ENCODE assay signal across 23 cellular contexts in the genomic region with DNA sequence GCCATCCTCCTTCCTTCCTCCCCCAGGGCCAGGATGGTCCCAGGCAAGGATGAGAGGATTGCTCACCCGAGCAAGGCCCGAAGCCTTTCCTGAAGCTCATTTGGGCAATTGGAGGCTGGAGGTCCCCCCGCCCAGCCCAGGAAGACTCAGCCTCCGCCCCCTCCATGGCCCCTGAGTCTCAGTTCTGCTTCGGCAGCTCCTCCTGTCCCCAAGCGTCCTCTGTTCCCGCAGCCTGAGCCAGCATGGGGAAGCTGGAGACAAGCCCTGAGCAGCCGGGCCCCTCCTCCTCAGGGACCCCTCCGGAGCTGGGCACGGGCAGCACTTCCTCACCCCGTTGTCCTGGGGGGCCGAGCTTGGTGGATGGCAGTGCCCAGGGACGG. TPM values are rescaled to one million over a fixed set of nuclear protein-coding genes. Genes with fewer than 3 reads are reported as not detected.
A peak's percentile ranks its signal among the peaks of the same experiment; 100 is the strongest.
DNase-seq lines count a peak whose midpoint lies in the region; ATAC-seq and TF ChIP-seq lines count a peak whose summit lies in the region.
"Had no signal": no experiment of that assay in that cellular context is flagged by ENCODE, and none has a peak within 500 bp of the region (broad histone marks: within the 10 kb centered on the region; RNA-seq: fewer than 3 reads in every experiment).

No MANE protein-coding gene starts in this region.

- H3K9me3 ChIP-seq in CD4-positive, alpha-beta T cell (ENCODE audit: control insufficient read depth, low read length) = no peaks in the 10 kb centered on the region
- H3K9me3 ChIP-seq in NT2/D1 (ENCODE audit: insufficient read depth, low read length) (no peaks in the 10 kb centered on the region), breast epithelium (no peaks in the 10 kb centered on the region), Peyer's patch (no peaks in the 10 kb centered on the region)
- H3K9me3 ChIP-seq: colonic mucosa, left ventricle myocardium inferior, prostate gland, spleen, upper lobe of left lung had no signal

- CTCF ChIA-PET in CD4-positive, alpha-beta T cell (lab: Charles Lee) = interaction anchor here (3.3 kb wide), 1 partner anchor 30 kb away, joined by 24 read pairs; no protein-coding TSS in a partner anchor

- no peak for ATAC-seq in CD4-positive, alpha-beta T cell (ENCODE audit: poor library complexity)
- ATAC-seq in left lobe of liver (no peak), HG02981 (IDR thresholded peaks at IDR 0.05; ENCODE audit: unreplicated experiment) (no peak)

- intact Hi-C loops in CD4-positive, alpha-beta T cell (cut with DNase I, micrococcal nuclease) = no loop called here
- intact Hi-C loops in breast epithelium (cut with DNase I; ENCODE audit: low total_unique reads) = no loop called here

- peak overlapping the region; percentile 54 for H3K4me3 Mint-ChIP-seq in CD4-positive, alpha-beta T cell
- H3K4me3 Mint-ChIP-seq in glutamatergic neuron (ENCODE audit: unreplicated experiment) = no peak overlapping the region
- H3K4me3 Mint-ChIP-seq: GM23338 had no signal

- H3K36me3 ChIP-seq in NT2/D1 (ENCODE audit: insufficient read depth, insufficient read length, low read length) (no peaks in the 10 kb centered on the region), breast epithelium (no peaks in the 10 kb centered on the region), Peyer's patch (no peaks in the 10 kb centered on the region)
- H3K36me3 ChIP-seq: colonic mucosa, left ventricle myocardium inferior, prostate gland, spleen, upper lobe of left lung had no signal

- TF ChIP-seq POLR2A in breast epithelium (IDR thresholded peaks at IDR 0.05) (no peak), Peyer's patch (IDR thresholded peaks at IDR 0.05) (no peak)

- peaks cover 73% of the 10 kb centered on the region for H3K27me3 Mint-ChIP-seq in CD4-positive, alpha-beta T cell
- H3K27me3 Mint-ChIP-seq in glutamatergic neuron (ENCODE audit: unreplicated experiment) = peaks cover 6% of the 10 kb centered on the region

- H3K4me3 ChIP-seq in NT2/D1 (ENCODE audit: insufficient read length, low read depth) (no peak overlapping the region), breast epithelium (no peak overlapping the region), Peyer's patch (no peak overlapping the region)
- H3K4me3 ChIP-seq: colonic mucosa, GM23338, left ventricle myocardium inferior, prostate gland, SK-N-MC, upper lobe of left lung had no signal

- no peak for TF ChIP-seq CTCF in CD4-positive, alpha-beta T cell (IDR thresholded peaks at IDR 0.05)
- TF ChIP-seq CTCF in GM10266 (IDR thresholded peaks at IDR 0.05; ENCODE audit: control insufficient read depth, insufficient read depth, low read depth, missing control alignments) (no peak), glutamatergic neuron (IDR thresholded peaks at IDR 0.05; ENCODE audit: partially characterized antibody, unreplicated experiment) (no peak), breast epithelium (IDR thresholded peaks at IDR 0.05) (no peak), Peyer's patch (IDR thresholded peaks at IDR 0.05) (no peak)

- H3K36me3 Mint-ChIP-seq in CD4-positive, alpha-beta T cell (ENCODE audit: low read depth) = no peaks in the 10 kb centered on the region
- H3K36me3 Mint-ChIP-seq in glutamatergic neuron (ENCODE audit: unreplicated experiment) = no peaks in the 10 kb centered on the region

- H3K27ac Mint-ChIP-seq in CD4-positive, alpha-beta T cell = peak overlapping the region; percentile 80
- H3K27ac Mint-ChIP-seq in glutamatergic neuron (ENCODE audit: unreplicated experiment) = peak overlapping the region; percentile 68
- H3K27ac Mint-ChIP-seq: GM23338 had no signal

- H3K9me3 Mint-ChIP-seq in CD4-positive, alpha-beta T cell = no peaks in the 10 kb centered on the region
- H3K9me3 Mint-ChIP-seq in glutamatergic neuron (ENCODE audit: unreplicated experiment) = peaks cover 9% of the 10 kb centered on the region

- H3K27me3 ChIP-seq in CD4-positive, alpha-beta T cell (ENCODE audit: control insufficient read depth, insufficient read depth, low read length) = peaks cover 61% of the 10 kb centered on the region
- peaks cover 30% of the 10 kb centered on the region for H3K27me3 ChIP-seq in NT2/D1 (ENCODE audit: insufficient read depth, insufficient read length)
- H3K27me3 ChIP-seq in breast epithelium = peaks cover 4 to 97% of the 10 kb centered on the region in 2 donors
- peaks cover 0 to 9% of the 10 kb centered on the region in 2 donors for H3K27me3 ChIP-seq in Peyer's patch

- H3K27ac ChIP-seq in CD4-positive, alpha-beta T cell (ENCODE audit: low read depth, low read length) = no peak overlapping the region
- H3K27ac ChIP-seq in breast epithelium = no peak overlapping the region
- H3K27ac ChIP-seq in Peyer's patch = no peak overlapping the region
- H3K27ac ChIP-seq: C4-2B, colonic mucosa, left ventricle myocardium inferior, prostate gland, SK-N-MC, upper lobe of left lung had no signal

- peaks cover 42% of the 10 kb centered on the region for H3K4me1 Mint-ChIP-seq in CD4-positive, alpha-beta T cell (ENCODE audit: low read depth)
- peaks cover 29% of the 10 kb centered on the region for H3K4me1 Mint-ChIP-seq in glutamatergic neuron (ENCODE audit: low read depth, unreplicated experiment)

- peaks cover 34% of the 10 kb centered on the region for H3K4me1 ChIP-seq in NT2/D1 (ENCODE audit: insufficient read depth, insufficient read length)
- H3K4me1 ChIP-seq in breast epithelium = no peaks in the 10 kb centered on the region
- peaks cover 0 to 16% (median 3%) of the 10 kb centered on the region in 4 donors for H3K4me1 ChIP-seq in Peyer's patch
- H3K4me1 ChIP-seq: colonic mucosa, left ventricle myocardium inferior, prostate gland had no signal

- H3K9ac ChIP-seq in NT2/D1 (ENCODE audit: insufficient read length, low read depth) = peak overlapping the region; percentile 12

- POLR2A ChIA-PET in CD4-positive, alpha-beta T cell (lab: Charles Lee) = interaction anchor here (1.0 to 3.0 kb wide), 3 partner anchors 25 to 61 kb away, joined by 3 to 21 read pairs (median 3); a partner anchor contains a TSS

- DNase-seq in CD4-positive, alpha-beta T cell = no peak
- peak; percentile 70 for DNase-seq in GM10266 (ENCODE audit: extremely low spot score)
- no peak for DNase-seq in NT2/D1 (ENCODE audit: low read depth, low spot score)
- DNase-seq in glutamatergic neuron = no peak
- no peak for DNase-seq in breast epithelium (ENCODE audit: low spot score in 2 of 2)
- no peak for DNase-seq in left lobe of liver (ENCODE audit: low spot score)
- DNase-seq in Peyer's patch = no peak
- DNase-seq: activated effector memory CD4-positive, alpha-beta T cell treated with anti-CD3 and anti-CD28 coated beads, Interleukin-2, amount 50 U/mL, for 16 hours; colonic mucosa; DND-41; foreskin melanocyte; left ventricle myocardium inferior; NCI-H1694; NCI-H226; spleen; upper lobe of left lung had no signal

RNA-seq across cellular contexts. Expression of a gene that starts 26.0 kb away (rescaled TPM):
- 1 to 10 TPM; 3.5 to 5.5 TPM for total RNA-seq in CD4-positive, alpha-beta T cell
- total RNA-seq in glutamatergic neuron (ENCODE audit: unreplicated experiment) (1.8 TPM), breast epithelium (1 to 10 TPM; 2.2 to 4.9 (median 2.7) TPM), left lobe of liver (125 TPM), Peyer's patch (10 to 100 TPM in 1 of 4 donors, 1 to 10 TPM in 3; 3.8 to 19.0 (median 5.2) TPM)

RNA-seq across cellular contexts. Expression of a gene that starts 28.2 kb away (rescaled TPM):
- not detected for total RNA-seq in CD4-positive, alpha-beta T cell
- total RNA-seq in glutamatergic neuron (ENCODE audit: unreplicated experiment) (23.9 TPM), breast epithelium (not detected), left lobe of liver (not detected), Peyer's patch (not detected)
- total RNA-seq: activated CD8-positive, alpha-beta memory T cell treated with anti-CD3 and anti-CD28 coated beads for 36 hours; astrocyte; colonic mucosa; left ventricle myocardium inferior; spleen; upper lobe of left lung had no signal

RNA-seq across cellular contexts. Expression of a gene that starts 40.6 kb away (rescaled TPM):
- total RNA-seq in CD4-positive, alpha-beta T cell = 10 to 100 TPM; 39.6 to 46.1 TPM
- 57.8 TPM for total RNA-seq in glutamatergic neuron (ENCODE audit: unreplicated experiment)
- total RNA-seq in breast epithelium = 10 to 100 TPM; 30.2 to 36.7 (median 31.8) TPM
- total RNA-seq in left lobe of liver = 19.3 TPM
- total RNA-seq in Peyer's patch = 10 to 100 TPM; 22.3 to 26.5 (median 24.0) TPM

RNA-seq across cellular contexts. Expression of a gene that starts 52.2 kb away (rescaled TPM):
- total RNA-seq in CD4-positive, alpha-beta T cell = 10 to 100 TPM; 51.9 to 54.3 TPM
- total RNA-seq in glutamatergic neuron (ENCODE audit: unreplicated experiment) = 77.8 TPM
- total RNA-seq in breast epithelium = 10 to 100 TPM; 59.8 to 83.1 (median 64.9) TPM
- 22.8 TPM for total RNA-seq in left lobe of liver
- 100 to 1,000 TPM in 2 of 4 donors, 10 to 100 TPM in 2; 72.5 to 143 (median 105) TPM for total RNA-seq in Peyer's patch

Comparison
In these comparisons a context has a peak if more than half of its experiments do, and no peak if none do; other contexts are left out.
1. RNA of a gene that starts 28.2 kb away (total RNA-seq): 23.9 TPM in glutamatergic neuron (single experiment); not detected in CD4-positive, alpha-beta T cell, not detected in breast epithelium, not detected in left lobe of liver (single experiment) and not detected in Peyer's patch; every median in the first group is over 10 times any median in the second.